15 cellular contexts compared by ENCODE assay signal in the genomic region with DNA sequence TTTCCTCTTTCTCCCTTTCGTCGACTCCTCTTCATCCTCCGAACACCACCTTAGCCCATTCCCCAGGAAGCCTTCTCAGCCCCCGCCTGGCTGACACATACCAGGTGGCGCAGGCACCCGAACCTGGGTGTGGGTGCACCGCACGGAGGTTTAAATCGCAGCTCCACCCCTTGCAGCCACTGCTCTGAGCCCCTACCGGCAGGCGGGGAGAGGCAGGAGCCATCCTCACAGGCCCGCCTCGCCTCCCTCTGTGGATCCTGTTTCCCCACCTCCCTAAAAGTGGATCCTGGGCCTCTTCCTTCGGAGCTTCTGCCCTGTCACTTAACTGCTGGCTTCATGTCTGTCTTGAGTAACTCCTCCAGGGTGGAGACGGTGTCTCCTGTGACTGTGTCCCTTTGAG.
A peak's percentile ranks its signal among the peaks of the same experiment; 100 is the strongest.
DNase-seq lines count a peak whose midpoint lies in the region; ATAC-seq and TF ChIP-seq lines count a peak whose summit lies in the region.
"Had no signal": no experiment of that assay in that cellular context is flagged by ENCODE, and none has a peak within 500 bp of the region (broad histone marks: within the 10 kb centered on the region; RNA-seq: fewer than 3 reads in every experiment).

No MANE protein-coding gene starts in this region.

- H3K4me2 ChIP-seq in MM.1S (ENCODE audit: low read depth, low read length) = no peak overlapping the region

- peak overlapping the region; percentile 27 for H3K27ac Mint-ChIP-seq in central memory CD8-positive, alpha-beta T cell (ENCODE audit: low read depth)
- H3K27ac Mint-ChIP-seq: HFFc6 had no signal

- H3K9me3 Mint-ChIP-seq in central memory CD8-positive, alpha-beta T cell = no peaks in the 10 kb centered on the region

- peaks cover 46% of the 10 kb centered on the region for H3K27me3 Mint-ChIP-seq in central memory CD8-positive, alpha-beta T cell

- no peak overlapping the region for H2AFZ ChIP-seq in MM.1S (ENCODE audit: low read length)

- peaks cover 2% of the 10 kb centered on the region for H3K36me3 Mint-ChIP-seq in central memory CD8-positive, alpha-beta T cell (ENCODE audit: insufficient read depth)

- no peak overlapping the region for H3K4me3 Mint-ChIP-seq in central memory CD8-positive, alpha-beta T cell
- H3K4me3 Mint-ChIP-seq: HFFc6 had no signal

- DNase-seq in right cardiac atrium (peak in 2 of 3 donors; percentile 24 to 33), right atrium auricular region (ENCODE audit: low spot score) (no peak), left kidney (ENCODE audit: low read depth, low spot score) (peak; percentile 74), GM13977 (ENCODE audit: low spot score) (no peak), MM.1S (no peak)
- DNase-seq in central memory CD8-positive, alpha-beta T cell (ENCODE audit: low spot score in 2 of 2) = no peak
- DNase-seq: DMS53, HFFc6, Karpas-422 had no signal

- no peaks in the 10 kb centered on the region for H3K4me1 Mint-ChIP-seq in central memory CD8-positive, alpha-beta T cell

- H3K36me3 ChIP-seq in right atrium auricular region = no peaks in the 10 kb centered on the region
- no peaks in the 10 kb centered on the region for H3K36me3 ChIP-seq in MM.1S (replicated peaks; ENCODE audit: insufficient read depth, low read length)
- H3K36me3 ChIP-seq: HAP-1 had no signal

- intact Hi-C loops in right cardiac atrium (cut with DNase I) = no loop called here

- TF ChIP-seq CTCF in right atrium auricular region (IDR thresholded peaks at IDR 0.05) = no peak
- no peak for TF ChIP-seq CTCF in GM13977 (IDR thresholded peaks at IDR 0.05; ENCODE audit: extremely low read depth, insufficient read depth, missing control alignments)
- no peak for TF ChIP-seq CTCF in MM.1S (IDR thresholded peaks at IDR 0.05; ENCODE audit: low read length)

- no peaks in the 10 kb centered on the region for H3K4me1 ChIP-seq in right cardiac atrium (ENCODE audit: control insufficient read depth, insufficient read depth, low read length)
- H3K4me1 ChIP-seq in right atrium auricular region = no peaks in the 10 kb centered on the region
- H3K4me1 ChIP-seq in MM.1S (ENCODE audit: low read length) = no peaks in the 10 kb centered on the region
- H3K4me1 ChIP-seq: HAP-1 had no signal

- no peaks in the 10 kb centered on the region for H4K20me1 ChIP-seq in MM.1S (ENCODE audit: insufficient read depth, low read length)

- H3K27me3 ChIP-seq in right cardiac atrium (ENCODE audit: control insufficient read depth, insufficient read depth) (no peaks in the 10 kb centered on the region), right atrium auricular region (no peaks in the 10 kb centered on the region), MM.1S (replicated peaks; ENCODE audit: insufficient read depth, low read length) (peaks cover 77% of the 10 kb centered on the region)

- WGBS in right cardiac atrium = 38% methylated on average over 15 of the region's 15 CpGs

- no peak for ATAC-seq in right cardiac atrium
- no peak for ATAC-seq in central memory CD8-positive, alpha-beta T cell (replicated peaks; ENCODE audit: extremely low read depth, poor library complexity, severe bottlenecking)
- no peak for ATAC-seq in GM21786 (IDR thresholded peaks at IDR 0.05; ENCODE audit: unreplicated experiment)
- no peak for ATAC-seq in GM19455 (IDR thresholded peaks at IDR 0.05; ENCODE audit: unreplicated experiment)
- ATAC-seq: GM12878, K562 had no signal

- H3K9me3 ChIP-seq in right cardiac atrium (ENCODE audit: control insufficient read depth, low read length) (no peaks in the 10 kb centered on the region), right atrium auricular region (no peaks in the 10 kb centered on the region), MM.1S (replicated peaks; ENCODE audit: insufficient read depth, low read length) (no peaks in the 10 kb centered on the region)
- H3K9me3 ChIP-seq: HAP-1 had no signal

- H3F3A ChIP-seq in MM.1S (ENCODE audit: insufficient read depth, low read length) = no peaks in the 10 kb centered on the region

- in situ Hi-C loops in GM13977 (cut with MboI; ENCODE audit: low pct_unique_long_range_greater_than_20kb, low sequenced_read_pairs, unreplicated experiment) = no loop called here

- no peak overlapping the region for H3K9ac ChIP-seq in MM.1S (ENCODE audit: low read length)

- H3K4me3 ChIP-seq in right cardiac atrium (ENCODE audit: low read length) = no peak overlapping the region
- no peak overlapping the region for H3K4me3 ChIP-seq in right atrium auricular region
- no peak overlapping the region for H3K4me3 ChIP-seq in MM.1S (ENCODE audit: low read length)
- H3K4me3 ChIP-seq: GM12878, HAP-1, K562 had no signal

- no peaks in the 10 kb centered on the region for H3K79me2 ChIP-seq in MM.1S (ENCODE audit: low read length)

- H3K9me2 ChIP-seq in MM.1S (replicated peaks; ENCODE audit: insufficient read depth, low read length) = no peaks in the 10 kb centered on the region

- H3K27ac ChIP-seq in right cardiac atrium (ENCODE audit: low read length) (no peak overlapping the region), right atrium auricular region (no peak overlapping the region), MM.1S (ENCODE audit: low read length) (no peak overlapping the region)
- H3K27ac ChIP-seq: 22Rv1 had no signal

Comparison
In these comparisons a context has a peak if more than half of its experiments do, and no peak if none do; other contexts are left out.
1. DNase-seq: peak in right cardiac atrium (2 of 3) and left kidney (single experiment); none in right atrium auricular region (single experiment), central memory CD8-positive, alpha-beta T cell (0 of 2), GM13977 (single experiment) and MM.1S (single experiment).